ENCODE assay signal across 8 cellular contexts in genomic region chr15:98421419-98422085, GRCh38.
DNase-seq lines count a peak whose midpoint lies in the region; ATAC-seq and TF ChIP-seq lines count a peak whose summit lies in the region.

No MANE protein-coding gene starts in this region.

- H3K27ac Mint-ChIP-seq in stimulated activated naive B cell treated with anti-CD40 and anti-IgM and Interleukin-4, amounts not matched to agents 10 μg/mL and 1 μg/mL and 100 μg/mL, for 72 hours: peak overlapping the region; percentile 65

- peak; percentile 61 for ATAC-seq in HG02870 (IDR thresholded peaks at IDR 0.05; ENCODE audit: unreplicated experiment)
- ATAC-seq in stimulated activated naive B cell treated with anti-CD40 and anti-IgM and Interleukin-4, amounts not matched to agents 10 μg/mL and 1 μg/mL and 100 μg/mL, for 72 hours (replicated peaks): peak; percentile 69 to 81

- H3K9me3 Mint-ChIP-seq in stimulated activated naive B cell treated with anti-CD40 and anti-IgM and Interleukin-4, amounts not matched to agents 10 μg/mL and 1 μg/mL and 100 μg/mL, for 72 hours: no peaks in the 10 kb centered on the region

- no peak for TF ChIP-seq POLR2A in erythroblast (IDR thresholded peaks at IDR 0.05; ENCODE audit: low read length)

- H3K36me3 Mint-ChIP-seq in stimulated activated naive B cell treated with anti-CD40 and anti-IgM and Interleukin-4, amounts not matched to agents 10 μg/mL and 1 μg/mL and 100 μg/mL, for 72 hours: no peaks in the 10 kb centered on the region

- peak overlapping the region; percentile 10 to 49 for H3K4me3 Mint-ChIP-seq in stimulated activated naive B cell treated with anti-CD40 and anti-IgM and Interleukin-4, amounts not matched to agents 10 μg/mL and 1 μg/mL and 100 μg/mL, for 72 hours

- H3K27me3 Mint-ChIP-seq in stimulated activated naive B cell treated with anti-CD40 and anti-IgM and Interleukin-4, amounts not matched to agents 10 μg/mL and 1 μg/mL and 100 μg/mL, for 72 hours: peaks cover 54 to 60% of the 10 kb centered on the region in 2 donors

- peak; percentile 68 to 79 for DNase-seq in NCI-H524 (lab: John Stamatoyannopoulos, UW)
- no peak for DNase-seq in NCI-H524 treated with DMSO at 0.1 percent for 48 hours (lab: John Stamatoyannopoulos, UW)
- DNase-seq in NCI-H460 (ENCODE audit: extremely low read depth, low read depth): peak; percentile 27
- peak; percentile 58 for DNase-seq in activated T-cell treated with anti-CD3 and anti-CD28 coated beads for 1 hour (ENCODE audit: low read depth)
- peak; percentile 50 to 66 for DNase-seq in erythroblast (lab: John Stamatoyannopoulos, UW)
- DNase-seq in myocyte (ENCODE audit: low read depth): peak; percentile 28
- DNase-seq in stimulated activated naive B cell treated with anti-CD40 and anti-IgM and Interleukin-4, amounts not matched to agents 10 μg/mL and 1 μg/mL and 100 μg/mL, for 72 hours: peak; percentile 27

- peaks cover 9 to 10% of the 10 kb centered on the region in 2 donors for H3K4me1 Mint-ChIP-seq in stimulated activated naive B cell treated with anti-CD40 and anti-IgM and Interleukin-4, amounts not matched to agents 10 μg/mL and 1 μg/mL and 100 μg/mL, for 72 hours
